15 cellular contexts compared by ENCODE assay signal in the genomic region with DNA sequence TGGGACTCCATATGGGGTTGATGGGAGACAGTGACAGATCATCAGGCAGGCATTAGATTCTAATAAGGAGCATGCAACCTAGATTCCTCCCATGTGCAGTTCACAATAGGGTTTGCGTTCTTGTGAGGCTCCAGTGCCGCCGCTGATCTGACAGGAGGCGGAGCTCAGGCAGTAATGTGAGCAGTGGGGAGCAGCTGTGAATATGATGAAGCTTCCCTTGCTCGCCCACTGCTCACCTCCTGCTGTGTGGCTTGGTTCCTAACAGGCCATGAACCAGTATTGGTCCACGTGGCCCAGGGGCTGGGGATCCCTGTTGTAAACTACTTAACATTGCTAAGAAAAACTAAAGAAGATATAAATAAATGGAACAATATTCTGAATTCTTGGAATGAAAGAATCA.
DNase-seq lines count a peak whose midpoint lies in the region; ATAC-seq and TF ChIP-seq lines count a peak whose summit lies in the region.
"Had no signal": no experiment of that assay in that cellular context is flagged by ENCODE, and none has a peak within 500 bp of the region (broad histone marks: within the 10 kb centered on the region; RNA-seq: fewer than 3 reads in every experiment).

No MANE protein-coding gene starts in this region.

- no peak overlapping the region for H2AFZ ChIP-seq in smooth muscle cell (ENCODE audit: low read depth)

- H4K20me1 ChIP-seq in smooth muscle cell (ENCODE audit: low read depth) = no peaks in the 10 kb centered on the region

- H3K27me3 ChIP-seq in left ventricle myocardium inferior (ENCODE audit: low read depth) (no peaks in the 10 kb centered on the region), right cardiac atrium (ENCODE audit: control insufficient read depth, insufficient read depth) (no peaks in the 10 kb centered on the region), smooth muscle cell (ENCODE audit: low read depth) (no peaks in the 10 kb centered on the region), testis (no peaks in the 10 kb centered on the region)
- H3K27me3 ChIP-seq: heart right ventricle had no signal

- H3K27ac ChIP-seq in left ventricle myocardium inferior (replicated peaks) (no peak overlapping the region), right cardiac atrium (ENCODE audit: low read length) (no peak overlapping the region), smooth muscle cell (ENCODE audit: low read depth) (no peak overlapping the region), testis (no peak overlapping the region)
- H3K27ac ChIP-seq: heart right ventricle had no signal

- no peaks in the 10 kb centered on the region for H3K36me3 ChIP-seq in left ventricle myocardium inferior
- no peaks in the 10 kb centered on the region for H3K36me3 ChIP-seq in smooth muscle cell (ENCODE audit: low read depth)
- no peaks in the 10 kb centered on the region for H3K36me3 ChIP-seq in testis (ENCODE audit: low read depth, missing control alignments)
- H3K36me3 ChIP-seq: heart right ventricle had no signal

- no peak overlapping the region for H3K9ac ChIP-seq in smooth muscle cell (ENCODE audit: low read depth)

- no peak for ATAC-seq in right cardiac atrium
- ATAC-seq: activated CD8-positive, alpha-beta memory T cell treated with anti-CD3 and anti-CD28 coated beads, Interleukin-2, amount 10 ng/mL, durations not matched to agents 7 days and 5 days; Panc1 had no signal

- H3F3A ChIP-seq in smooth muscle cell (ENCODE audit: low read depth) = no peaks in the 10 kb centered on the region

- WGBS in right cardiac atrium = 44% methylated on average over 6 of the region's 6 CpGs
- 48% methylated on average over 6 of the region's 6 CpGs for WGBS in smooth muscle cell (ENCODE audit: low lambda C conversion rate)
- WGBS in testis, 2 donors = 67 to 85% methylated on average over 6 of the region's 6 CpGs

- H3K4me1 ChIP-seq in left ventricle myocardium inferior (peaks cover 19% of the 10 kb centered on the region), right cardiac atrium (ENCODE audit: control insufficient read depth, insufficient read depth, low read length) (peaks cover 2% of the 10 kb centered on the region), smooth muscle cell (ENCODE audit: low read depth) (peaks cover 15% of the 10 kb centered on the region), testis (no peaks in the 10 kb centered on the region)

- peak overlapping the region; percentile 0 for H3K4me3 ChIP-seq in left ventricle myocardium inferior
- no peak overlapping the region for H3K4me3 ChIP-seq in right cardiac atrium (ENCODE audit: low read length)
- H3K4me3 ChIP-seq in fibroblast of pulmonary artery (replicated peaks; ENCODE audit: low read depth, low read length) = no peak overlapping the region
- H3K4me3 ChIP-seq in smooth muscle cell = no peak overlapping the region
- no peak overlapping the region for H3K4me3 ChIP-seq in testis
- H3K4me3 ChIP-seq: heart right ventricle had no signal

- peak overlapping the region; percentile 60 for H3K4me2 ChIP-seq in smooth muscle cell

- no peak for TF ChIP-seq POLR2A in testis (IDR thresholded peaks at IDR 0.05)

- H3K79me2 ChIP-seq in smooth muscle cell (ENCODE audit: low read depth) = no peaks in the 10 kb centered on the region

- peak; percentile 20 for DNase-seq in left ventricle myocardium inferior
- no peak for DNase-seq in right cardiac atrium
- DNase-seq in NCI-H748 (lab: John Stamatoyannopoulos, UW; ENCODE audit: unreplicated experiment) = peak; percentile 77
- DNase-seq in fibroblast of pulmonary artery (ENCODE audit: low read depth) = peak; percentile 18
- DNase-seq in smooth muscle cell (lab: John Stamatoyannopoulos, UW; ENCODE audit: unreplicated experiment) = no peak
- DNase-seq in putamen (ENCODE audit: low spot score) = no peak
- DNase-seq in NCI-H345 (lab: John Stamatoyannopoulos, UW) = no peak
- DNase-seq in testis = no peak
- DNase-seq: activated CD8-positive, alpha-beta memory T cell treated with anti-CD3 and anti-CD28 coated beads, Interleukin-2, amount 10 ng/mL, durations not matched to agents 7 days and 5 days; DND-41; effector CD8-positive, alpha-beta T cell; MM.1S; T1000 had no signal

- H3K9me3 ChIP-seq in left ventricle myocardium inferior (replicated peaks) (no peaks in the 10 kb centered on the region), right cardiac atrium (ENCODE audit: control insufficient read depth, low read length) (no peaks in the 10 kb centered on the region), smooth muscle cell (replicated peaks; ENCODE audit: low read depth) (no peaks in the 10 kb centered on the region), testis (no peaks in the 10 kb centered on the region)
- H3K9me3 ChIP-seq: heart right ventricle had no signal

- intact Hi-C loops in left ventricle myocardium inferior (cut with micrococcal nuclease) (no loop called here), right cardiac atrium (cut with DNase I) (loop anchor here in 1 of 4 donors (10.0 kb wide), 1 partner anchor 131 kb away; no protein-coding TSS in a partner anchor), testis (cut with DNase I; ENCODE audit: low total_unique reads) (no loop called here)

- TF ChIP-seq CTCF in left ventricle myocardium inferior (IDR thresholded peaks at IDR 0.05; ENCODE audit: borderline replicate concordance) (no peak), fibroblast of pulmonary artery (IDR thresholded peaks at IDR 0.05; ENCODE audit: low read length, missing control alignments) (no peak), smooth muscle cell (IDR thresholded peaks at IDR 0.05; ENCODE audit: borderline replicate concordance, insufficient read depth, poor library complexity, severe bottlenecking) (no peak), testis (IDR thresholded peaks at IDR 0.05) (no peak)

Comparison
In these comparisons a context has a peak if more than half of its experiments do, and no peak if none do; other contexts are left out.
1. DNase-seq: peak in left ventricle myocardium inferior (single experiment), NCI-H748 (single experiment) and fibroblast of pulmonary artery (single experiment); none in right cardiac atrium (0 of 3), smooth muscle cell (single experiment), putamen (single experiment), NCI-H345 (single experiment) and testis (single experiment).